ENCODE assay signal across 8 cellular contexts in genomic region chr6:33314943-33315752, GRCh38. TPM values are rescaled to one million over a fixed set of nuclear protein-coding genes. Genes with fewer than 3 reads are reported as not detected.
DNase-seq lines count a peak whose midpoint lies in the region; ATAC-seq and TF ChIP-seq lines count a peak whose summit lies in the region.

No MANE protein-coding gene starts in this region.

- H3K4me1 Mint-ChIP-seq in activated T-cell treated with anti-CD3 and anti-CD28 coated beads, Interleukin-2, amount 50 U/mL, for 24 hours (ENCODE audit: low read depth): peaks cover 69% of the 10 kb centered on the region

- intact Hi-C loops in Right ventricle myocardium superior (cut with DNase I) (no loop called here), Right ventricle myocardium inferior (cut with DNase I) (loop anchor here (2.0 kb wide), 1 partner anchor 16 kb away; the partner anchor contains the start of gene RGL2), heart right ventricle (cut with DNase I) (loop anchor here in 2 of 10 donors (10.0 kb wide), 1 partner anchor 100 kb away; the partner anchor contains the start of genes CUTA (in 2 of the 2) and PHF1 (in 2 of the 2))

- DNase-seq in Right ventricle myocardium superior: peak; percentile 65
- DNase-seq in Right ventricle myocardium inferior (ENCODE audit: missing footprints): no peak
- DNase-seq in activated T-cell treated with anti-CD3 and anti-CD28 coated beads, Interleukin-2, amount 50 U/mL, for 24 hours: no peak
- peak; percentile 54 to 59 for DNase-seq in heart right ventricle
- no peak for DNase-seq in skeletal muscle cell (ENCODE audit: low read depth)
- no peak for DNase-seq in NCI-H2107 (lab: John Stamatoyannopoulos, UW)
- DNase-seq in HEK293T (ENCODE audit: extremely low spot score): no peak

- 37% methylated on average over 47 of the region's 47 CpGs for WGBS in heart right ventricle, 2 donors

- H3K4me3 Mint-ChIP-seq in activated T-cell treated with anti-CD3 and anti-CD28 coated beads, Interleukin-2, amount 50 U/mL, for 24 hours: peak overlapping the region; percentile 99

- peaks cover 76% of the 10 kb centered on the region for H3K36me3 Mint-ChIP-seq in activated T-cell treated with anti-CD3 and anti-CD28 coated beads, Interleukin-2, amount 50 U/mL, for 24 hours (ENCODE audit: low read depth)

- H3K9me3 Mint-ChIP-seq in activated T-cell treated with anti-CD3 and anti-CD28 coated beads, Interleukin-2, amount 50 U/mL, for 24 hours: no peaks in the 10 kb centered on the region

- H3K27ac ChIP-seq in heart right ventricle: peak overlapping the region; percentile 93 to 100 (median 98)

- H3K27me3 Mint-ChIP-seq in activated T-cell treated with anti-CD3 and anti-CD28 coated beads, Interleukin-2, amount 50 U/mL, for 24 hours: no peaks in the 10 kb centered on the region

- CTCF ChIA-PET in HEK293T (lab: Yijun Ruan, JAX): no interaction called here

- H3K27me3 ChIP-seq in heart right ventricle: no peaks in the 10 kb centered on the region

- ATAC-seq in Right ventricle myocardium superior (ENCODE audit: poor library complexity) (no peak), Right ventricle myocardium inferior (no peak), heart right ventricle (peak in 2 of 8 donors; percentile 0 to 3), HG02588 (IDR thresholded peaks at IDR 0.05; ENCODE audit: unreplicated experiment) (no peak)

- H3K9me3 ChIP-seq in heart right ventricle: no peaks in the 10 kb centered on the region

- peak overlapping the region; percentile 99 for H3K27ac Mint-ChIP-seq in activated T-cell treated with anti-CD3 and anti-CD28 coated beads, Interleukin-2, amount 50 U/mL, for 24 hours

- peaks cover 0 to 46% (median 24%) of the 10 kb centered on the region in 9 donors for H3K36me3 ChIP-seq in heart right ventricle

- peaks cover 12 to 72% (median 59%) of the 10 kb centered on the region in 9 donors for H3K4me1 ChIP-seq in heart right ventricle

- H3K4me3 ChIP-seq in heart right ventricle: peak overlapping the region in 9 of 10 donors; percentile 78 to 99 (median 92)
- peak overlapping the region; percentile 74 for H3K4me3 ChIP-seq in skeletal muscle cell (ENCODE audit: low read depth, low read length)

- peak in 1 of 9 donors; percentile 10 for TF ChIP-seq CTCF in heart right ventricle (IDR thresholded peaks at IDR 0.05)

- POLR2A ChIA-PET in HEK293T (lab: Yijun Ruan, JAX): no interaction called here

TF ChIP-seq in HEK293T, 16 proteins besides CTCF, POLR2A, EP300 and RAD21:
- TF ChIP-seq TARDBP (IDR thresholded peaks at IDR 0.05) (no peak), CTBP1 (IDR thresholded peaks at IDR 0.05; ENCODE audit: borderline replicate concordance) (no peak), SP1 (IDR thresholded peaks at IDR 0.05) (no peak), FOXA1 (IDR thresholded peaks at IDR 0.05) (no peak), HDGF (IDR thresholded peaks at IDR 0.05; ENCODE audit: borderline replicate concordance) (no peak), ELF4 (IDR thresholded peaks at IDR 0.05) (no peak), NFRKB (IDR thresholded peaks at IDR 0.05) (no peak), ARNT (IDR thresholded peaks at IDR 0.05) (no peak), FOXM1 (IDR thresholded peaks at IDR 0.05; ENCODE audit: borderline replicate concordance) (no peak), PKNOX1 (IDR thresholded peaks at IDR 0.05) (no peak), SUZ12 (IDR thresholded peaks at IDR 0.05) (no peak), LEF1 (IDR thresholded peaks at IDR 0.05; ENCODE audit: borderline replicate concordance) (no peak), BHLHE40 (IDR thresholded peaks at IDR 0.05; ENCODE audit: borderline replicate concordance) (no peak), L3MBTL2 (conservative IDR thresholded peaks at IDR 0.05) (no peak), FOXK2 (IDR thresholded peaks at IDR 0.05) (no peak), ZNF384 (IDR thresholded peaks at IDR 0.05) (no peak)

RNA-seq across cellular contexts. Expression of gene TAPBP, which starts 1.3 kb away (rescaled TPM):
- total RNA-seq in Right ventricle myocardium superior (78.2 TPM), Right ventricle myocardium inferior (82.3 TPM), heart right ventricle (100 to 1,000 TPM in 2 of 10 donors, 10 to 100 TPM in 8; 71.9 to 242 (median 86.7) TPM)
- polyA plus RNA-seq in heart right ventricle: 10 to 100 TPM; 20.6 to 49.7 TPM

RNA-seq across cellular contexts. Expression of gene ZBTB22, which starts 2.4 kb away (rescaled TPM):
- total RNA-seq in Right ventricle myocardium superior: 11.6 TPM
- 10.8 TPM for total RNA-seq in Right ventricle myocardium inferior
- total RNA-seq in heart right ventricle: 10 to 100 TPM; 11.7 to 19.8 (median 14.3) TPM
- 10 to 100 TPM in 1 of 2 donors, 1 to 10 TPM in 1; 4.7 to 10.6 TPM for polyA plus RNA-seq in heart right ventricle

RNA-seq across cellular contexts. Expression of gene DAXX, which starts 7.6 kb away (rescaled TPM):
- total RNA-seq in Right ventricle myocardium superior (18.2 TPM), Right ventricle myocardium inferior (22.4 TPM), heart right ventricle (10 to 100 TPM; 10.3 to 24.0 (median 15.9) TPM)
- polyA plus RNA-seq in heart right ventricle: 10 to 100 TPM; 15.7 to 24.8 TPM

RNA-seq across cellular contexts. Expression of gene RGL2, which starts 16.4 kb away (rescaled TPM):
- 60.5 TPM for total RNA-seq in Right ventricle myocardium superior
- 64.5 TPM for total RNA-seq in Right ventricle myocardium inferior
- 10 to 100 TPM; 40.7 to 79.8 (median 50.4) TPM for total RNA-seq in heart right ventricle
- 10 to 100 TPM; 51.8 to 68.4 TPM for polyA plus RNA-seq in heart right ventricle

RNA-seq across cellular contexts. Expression of gene PFDN6, which starts 25.7 kb away (rescaled TPM):
- total RNA-seq in Right ventricle myocardium superior: 44.4 TPM
- total RNA-seq in Right ventricle myocardium inferior: 57.8 TPM
- total RNA-seq in heart right ventricle: 10 to 100 TPM; 31.7 to 58.3 (median 40.2) TPM
- 100 to 1,000 TPM; 248 to 448 TPM for polyA plus RNA-seq in heart right ventricle

Comparison
In these comparisons a context has a peak if more than half of its experiments do, and no peak if none do; other contexts are left out.
1. DNase-seq: peak in Right ventricle myocardium superior (single experiment) and heart right ventricle (2 of 2); none in Right ventricle myocardium inferior (single experiment), activated T-cell treated with anti-CD3 and anti-CD28 coated beads, Interleukin-2, amount 50 U/mL, for 24 hours (single experiment), skeletal muscle cell (single experiment), NCI-H2107 (single experiment) and HEK293T (single experiment).